In the genomic region with DNA sequence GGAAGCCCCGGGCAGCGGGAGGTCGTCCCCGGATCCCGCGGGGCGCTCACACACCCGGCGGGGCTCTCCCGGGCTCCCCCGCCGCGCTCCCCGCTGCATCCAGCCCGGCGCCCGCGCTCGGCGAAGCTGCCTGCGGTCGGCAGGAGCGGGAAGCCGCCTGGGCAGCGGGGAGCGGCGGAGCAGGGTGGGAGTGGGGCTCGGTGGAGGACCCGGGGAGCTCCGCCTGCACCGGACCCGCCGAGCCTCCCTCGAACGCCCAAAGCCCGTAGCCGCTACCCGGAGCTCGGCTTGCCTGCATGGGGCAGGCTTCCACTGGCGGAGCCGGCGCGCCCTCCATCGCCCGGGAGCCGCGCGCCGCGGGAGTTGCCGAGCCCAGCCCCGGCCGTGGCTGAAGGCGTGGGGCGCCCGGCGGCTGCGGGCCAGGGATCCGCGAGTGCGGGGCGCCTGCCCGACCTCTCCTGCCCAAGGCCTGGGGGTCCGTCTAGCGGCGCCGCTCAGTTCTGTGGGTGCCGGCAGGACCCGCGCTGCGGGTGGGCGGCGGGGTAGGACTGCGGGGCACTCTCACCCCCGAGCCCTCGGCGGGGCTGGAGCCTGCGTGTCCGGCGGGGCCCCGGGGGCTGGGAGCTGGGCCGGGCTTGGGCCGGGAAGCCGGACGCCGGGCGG, we compare ENCODE assay signal across 11 cellular contexts. TPM values are rescaled to one million over a fixed set of nuclear protein-coding genes. Genes with fewer than 3 reads are reported as not detected.
A peak's percentile ranks its signal among the peaks of the same experiment; 100 is the strongest.
DNase-seq lines count a peak whose midpoint lies in the region; TF ChIP-seq lines count a peak whose summit lies in the region.
"Had no signal": no experiment of that assay in that cellular context is flagged by ENCODE, and none has a peak within 500 bp of the region (broad histone marks: within the 10 kb centered on the region; RNA-seq: fewer than 3 reads in every experiment).

No MANE protein-coding gene starts in this region.

- H3K27ac Mint-ChIP-seq in neural progenitor cell (no peak overlapping the region), osteocyte (ENCODE audit: unreplicated experiment) (no peak overlapping the region)

- H3K9ac ChIP-seq in neural progenitor cell: no peak overlapping the region

- DNase-seq in BJ (ENCODE audit: low read depth) (no peak), LHCN-M2 (ENCODE audit: low read depth) (peak; percentile 23), fibroblast of gingiva (ENCODE audit: low read depth) (peak; percentile 13), neural progenitor cell (ENCODE audit: low spot score) (peak; percentile 36), osteocyte (ENCODE audit: extremely low spot score, unreplicated experiment) (no peak), amniotic stem cell (lab: John Stamatoyannopoulos, UW) (no peak), SW 1271 (lab: John Stamatoyannopoulos, UW) (no peak), OCI-M1 (lab: John Stamatoyannopoulos, UW) (no peak)
- DNase-seq: MV-4-11, occipital lobe, T1000 had no signal

- H3K27ac ChIP-seq in neural progenitor cell: no peak overlapping the region

- H3K4me3 ChIP-seq in BJ (ENCODE audit: low read depth, low read length): peak overlapping the region; percentile 50
- peak overlapping the region; percentile 68 for H3K4me3 ChIP-seq in neural progenitor cell

- no peaks in the 10 kb centered on the region for H3K36me3 ChIP-seq in BJ (ENCODE audit: control insufficient read depth, insufficient read depth, low read length)
- H3K36me3 ChIP-seq in neural progenitor cell: no peaks in the 10 kb centered on the region

- H3K4me3 Mint-ChIP-seq in neural progenitor cell (no peak overlapping the region), osteocyte (ENCODE audit: unreplicated experiment) (no peak overlapping the region)

- H4K20me1 ChIP-seq in neural progenitor cell (ENCODE audit: low read depth): peaks cover 4% of the 10 kb centered on the region

- H3K27me3 Mint-ChIP-seq in neural progenitor cell (ENCODE audit: insufficient read depth, low read depth) (peaks cover 10% of the 10 kb centered on the region), osteocyte (ENCODE audit: unreplicated experiment) (peaks cover 37% of the 10 kb centered on the region)

- TF ChIP-seq CTCF in BJ (IDR thresholded peaks at IDR 0.05; ENCODE audit: insufficient read depth, low read depth, low read length) (no peak), neural progenitor cell (IDR thresholded peaks at IDR 0.05) (no peak), osteocyte (IDR thresholded peaks at IDR 0.05) (no peak)

- peaks cover 14% of the 10 kb centered on the region for H3K36me3 Mint-ChIP-seq in neural progenitor cell
- H3K36me3 Mint-ChIP-seq in osteocyte (ENCODE audit: unreplicated experiment): no peaks in the 10 kb centered on the region

- POLR2A ChIA-PET in BJ (lab: Charles Lee): no interaction called here

- H3K27me3 ChIP-seq in BJ (ENCODE audit: control insufficient read depth, insufficient read depth, low read length): peaks cover 20% of the 10 kb centered on the region
- H3K27me3 ChIP-seq in neural progenitor cell: peaks cover 86% of the 10 kb centered on the region

- H2AFZ ChIP-seq in neural progenitor cell (replicated peaks): peak overlapping the region; percentile 97

- CTCF ChIA-PET in BJ (lab: Yijun Ruan, JAX): interaction anchor here (0.6 to 3.1 kb wide), 8 partner anchors 10 to 1043 kb away, joined by 3 to 17 read pairs (median 6); no protein-coding TSS in a partner anchor

- peaks cover 21% of the 10 kb centered on the region for H3K4me1 Mint-ChIP-seq in neural progenitor cell
- peaks cover 11% of the 10 kb centered on the region for H3K4me1 Mint-ChIP-seq in osteocyte (ENCODE audit: unreplicated experiment)

- H3F3A ChIP-seq in neural progenitor cell (ENCODE audit: low read depth): peaks cover 20% of the 10 kb centered on the region

- no peaks in the 10 kb centered on the region for H3K79me2 ChIP-seq in neural progenitor cell (ENCODE audit: low read depth)

- H3K9me3 Mint-ChIP-seq in neural progenitor cell (no peaks in the 10 kb centered on the region), osteocyte (ENCODE audit: unreplicated experiment) (no peaks in the 10 kb centered on the region)

- H3K4me1 ChIP-seq in neural progenitor cell: peaks cover 9% of the 10 kb centered on the region

- H3K4me2 ChIP-seq in neural progenitor cell: peak overlapping the region; percentile 97

- no peaks in the 10 kb centered on the region for H3K9me3 ChIP-seq in neural progenitor cell (ENCODE audit: low read depth)

RNA-seq across cellular contexts. Expression of a gene that starts 0.7 kb away (rescaled TPM):
- polyA plus RNA-seq in BJ (2011; rRNA removed): 0.81 and 1.5 TPM in 2 replicates
- 1.6 and 2.0 TPM in 2 replicates for polyA minus RNA-seq in BJ (2011; rRNA and poly(A)+ RNA removed)
- total RNA-seq in LHCN-M2 (2014; rRNA removed) (0.98 and 1.3 TPM in 2 replicates), neural progenitor cell (ENCODE audit: low replicate concordance) (2.9 and 6.5 TPM in 2 replicates), osteocyte (1.1 and 1.3 TPM in 2 replicates)
- polyA plus RNA-seq in LHCN-M2 (2012): 2.4 TPM

Comparison
In these comparisons a context has a peak if more than half of its experiments do, and no peak if none do; other contexts are left out.
1. DNase-seq: peak in LHCN-M2 (single experiment), fibroblast of gingiva (single experiment) and neural progenitor cell (single experiment); none in BJ (single experiment), osteocyte (single experiment), amniotic stem cell (single experiment), SW 1271 (0 of 2) and OCI-M1 (single experiment).